In genomic region chr1:94983343-94983742, GRCh38 we compare ENCODE assay signal across 14 cellular contexts. TPM values are rescaled to one million over a fixed set of nuclear protein-coding genes. Genes with fewer than 3 reads are reported as not detected.
A peak's percentile ranks its signal among the peaks of the same experiment; 100 is the strongest.
DNase-seq lines count a peak whose midpoint lies in the region; ATAC-seq, FAIRE-seq and TF ChIP-seq lines count a peak whose summit lies in the region.
"Had no signal": no experiment of that assay in that cellular context is flagged by ENCODE, and none has a peak within 500 bp of the region (broad histone marks: within the 10 kb centered on the region; RNA-seq: fewer than 3 reads in every experiment).

No MANE protein-coding gene starts in this region.

- no peak overlapping the region for H3K4me3 Mint-ChIP-seq in astrocyte (ENCODE audit: unreplicated experiment)
- H3K4me3 Mint-ChIP-seq: CD14-positive monocyte, T-cell had no signal

- H2AFZ ChIP-seq in astrocyte (ENCODE audit: low read depth, low read length) = no peak overlapping the region

- DNase-seq in GM03348 (ENCODE audit: low spot score) = peak; percentile 66
- peak; percentile 84 for DNase-seq in astrocyte (ENCODE audit: low read depth)
- peak in 1 of 2 donors; percentile 19 for DNase-seq in heart right ventricle
- peak; percentile 39 for DNase-seq in pons (ENCODE audit: low spot score)
- no peak for DNase-seq in foreskin melanocyte
- DNase-seq: cerebellar nuclear complex, NCI-H524 treated with DMSO at 0.1 percent for 48 hours, nucleus accumbens, T-cell had no signal

- peak overlapping the region; percentile 35 for H3K9ac ChIP-seq in astrocyte (ENCODE audit: low read length)

- no peaks in the 10 kb centered on the region for H3K36me3 Mint-ChIP-seq in astrocyte (ENCODE audit: low read depth, unreplicated experiment)

- H3K9me3 Mint-ChIP-seq in astrocyte (ENCODE audit: unreplicated experiment) = no peaks in the 10 kb centered on the region
- H3K9me3 Mint-ChIP-seq: T-cell had no signal

- no peaks in the 10 kb centered on the region for H3K9me3 ChIP-seq in astrocyte (ENCODE audit: insufficient read depth, low read depth, low read length)
- no peaks in the 10 kb centered on the region for H3K9me3 ChIP-seq in heart right ventricle

- ATAC-seq in heart right ventricle = peak in 7 of 8 donors; percentile 31 to 92 (median 64)
- ATAC-seq in HG03196 (IDR thresholded peaks at IDR 0.05; ENCODE audit: unreplicated experiment) = no peak
- no peak for ATAC-seq in GM18861 (IDR thresholded peaks at IDR 0.05; ENCODE audit: unreplicated experiment)
- ATAC-seq in HG03565 (IDR thresholded peaks at IDR 0.05; ENCODE audit: unreplicated experiment) = no peak
- ATAC-seq: GM12878, T-cell had no signal

- H4K20me1 ChIP-seq in astrocyte (ENCODE audit: insufficient read depth, low read length) = no peaks in the 10 kb centered on the region

- H3K4me1 ChIP-seq in astrocyte (ENCODE audit: insufficient read depth, low read length) (peaks cover 34% of the 10 kb centered on the region), heart right ventricle (peaks cover 6 to 57% (median 30%) of the 10 kb centered on the region in 9 donors)

- H3K4me2 ChIP-seq in astrocyte (ENCODE audit: low read length) = peak overlapping the region; percentile 58

- H3K27ac ChIP-seq in astrocyte (ENCODE audit: low read depth, low read length) (peak overlapping the region; percentile 22), heart right ventricle (peak overlapping the region in 8 of 10 donors; percentile 0 to 80 (median 42))

- TF ChIP-seq CTCF in astrocyte (IDR thresholded peaks at IDR 0.05; ENCODE audit: insufficient read depth, low read depth, low read length) (no peak), heart right ventricle (IDR thresholded peaks at IDR 0.05) (no peak)

- H3K4me1 Mint-ChIP-seq in astrocyte (ENCODE audit: low read depth, unreplicated experiment) = peaks cover 48% of the 10 kb centered on the region
- H3K4me1 Mint-ChIP-seq: CD14-positive monocyte had no signal

- H3K27me3 ChIP-seq in astrocyte (ENCODE audit: insufficient read depth, low read length) = no peaks in the 10 kb centered on the region
- no peaks in the 10 kb centered on the region for H3K27me3 ChIP-seq in heart right ventricle

- no peaks in the 10 kb centered on the region for H3K36me3 ChIP-seq in astrocyte (ENCODE audit: insufficient read depth, low read length)
- H3K36me3 ChIP-seq in heart right ventricle = no peaks in the 10 kb centered on the region

- H3K79me2 ChIP-seq in astrocyte (ENCODE audit: insufficient read depth, low read length) = no peaks in the 10 kb centered on the region

- 50 to 70% methylated on average over 2 of the region's 2 CpGs for WGBS in heart right ventricle, 2 donors

- H3K4me3 ChIP-seq in astrocyte (ENCODE audit: insufficient read depth, low read depth, low read length) (no peak overlapping the region), heart right ventricle (peak overlapping the region in 1 of 10 donors; percentile 11)
- H3K4me3 ChIP-seq: GM12878 had no signal

- intact Hi-C loops in heart right ventricle (cut with DNase I) = loop anchor here in 2 of 10 donors (2.0 to 5.0 kb wide), 2 partner anchors 56 to 57 kb away; partner anchors contain the start of gene CNN3 (in 2 of the 2)

- peak; percentile 13 for FAIRE-seq in astrocyte (lab: Jason Lieb, UNC)
- FAIRE-seq: GM12878 had no signal

- H3K27me3 Mint-ChIP-seq in astrocyte (ENCODE audit: low read depth, unreplicated experiment) = no peaks in the 10 kb centered on the region
- H3K27me3 Mint-ChIP-seq: T-cell had no signal

- peak overlapping the region; percentile 76 for H3K27ac Mint-ChIP-seq in astrocyte (ENCODE audit: unreplicated experiment)
- H3K27ac Mint-ChIP-seq: CD14-positive monocyte, T-cell had no signal

RNA-seq across cellular contexts. Expression of gene CNN3, which starts 56.4 kb away (rescaled TPM):
- total RNA-seq in astrocyte = 515 and 538 TPM in 2 replicates
- total RNA-seq in heart right ventricle = 100 to 1,000 TPM in 2 of 10 donors, 10 to 100 TPM in 8; 45.8 to 108 (median 67.2) TPM
- 10 to 100 TPM; 28.0 to 58.3 TPM for polyA plus RNA-seq in heart right ventricle

Comparison
In these comparisons a context has a peak if more than half of its experiments do, and no peak if none do; other contexts are left out.
1. ATAC-seq: peak in heart right ventricle (7 of 8); none in HG03196 (single experiment), GM18861 (single experiment) and HG03565 (single experiment).